In genomic region chr1:202858306-202858705, GRCh38 we compare ENCODE assay signal across 12 cellular contexts. TPM values are rescaled to one million over a fixed set of nuclear protein-coding genes. Genes with fewer than 3 reads are reported as not detected.
A peak's percentile ranks its signal among the peaks of the same experiment; 100 is the strongest.
DNase-seq lines count a peak whose midpoint lies in the region; ATAC-seq and TF ChIP-seq lines count a peak whose summit lies in the region.
"Had no signal": no experiment of that assay in that cellular context is flagged by ENCODE, and none has a peak within 500 bp of the region (broad histone marks: within the 10 kb centered on the region; RNA-seq: fewer than 3 reads in every experiment).

No MANE protein-coding gene starts in this region.

- H3K4me3 ChIP-seq in NB4 (ENCODE audit: low read depth, low read length) = peak overlapping the region; percentile 75
- no peak overlapping the region for H3K4me3 ChIP-seq in esophagus muscularis mucosa
- H3K4me3 ChIP-seq in lower lobe of right lung = no peak overlapping the region
- no peak overlapping the region for H3K4me3 ChIP-seq in uterus
- H3K4me3 ChIP-seq in GM23338 = no peak overlapping the region
- no peak overlapping the region for H3K4me3 ChIP-seq in CD8-positive, alpha-beta memory T cell (ENCODE audit: low read length)
- H3K4me3 ChIP-seq: smooth muscle cell had no signal

- no peaks in the 10 kb centered on the region for H3K27me3 ChIP-seq in esophagus muscularis mucosa
- H3K27me3 ChIP-seq in lower lobe of right lung (ENCODE audit: low read depth) = no peaks in the 10 kb centered on the region
- no peaks in the 10 kb centered on the region for H3K27me3 ChIP-seq in uterus
- no peaks in the 10 kb centered on the region for H3K27me3 ChIP-seq in GM23338 (ENCODE audit: insufficient read depth)
- H3K27me3 ChIP-seq in CD8-positive, alpha-beta memory T cell (ENCODE audit: insufficient read depth, low read length, poor library complexity, severe bottlenecking) = peaks cover 15% of the 10 kb centered on the region

- H3K36me3 Mint-ChIP-seq in GM23338 (ENCODE audit: low read depth) = peaks cover 38% of the 10 kb centered on the region
- H3K36me3 Mint-ChIP-seq in CD8-positive, alpha-beta memory T cell = no peaks in the 10 kb centered on the region
- H3K36me3 Mint-ChIP-seq: activated naive CD8-positive, alpha-beta T cell treated with anti-CD3 and anti-CD28 coated beads for 36 hours had no signal

- no peaks in the 10 kb centered on the region for H3K9me3 Mint-ChIP-seq in GM23338
- H3K9me3 Mint-ChIP-seq in CD8-positive, alpha-beta memory T cell = no peaks in the 10 kb centered on the region
- H3K9me3 Mint-ChIP-seq: activated naive CD8-positive, alpha-beta T cell treated with anti-CD3 and anti-CD28 coated beads for 36 hours had no signal

- H4K20me1 ChIP-seq in GM23338 (replicated peaks; ENCODE audit: insufficient read depth) = peaks cover 9% of the 10 kb centered on the region

- H3K27ac ChIP-seq in esophagus muscularis mucosa (replicated peaks in 1 of 4) (peak overlapping the region in 3 of 4 donors; percentile 38 to 63 (median 56)), lower lobe of right lung (peak overlapping the region; percentile 60), uterus (peak overlapping the region; percentile 22 to 83), GM23338 (ENCODE audit: low read depth) (no peak overlapping the region; the same call in 1 of the 2 replicates)
- no peak overlapping the region for H3K27ac ChIP-seq in CD8-positive, alpha-beta memory T cell (ENCODE audit: low read depth, low read length)

- H3K9me2 ChIP-seq in GM23338 (ENCODE audit: insufficient read depth) = no peaks in the 10 kb centered on the region

- POLR2A ChIA-PET in CD8-positive, alpha-beta memory T cell (lab: Charles Lee) = no interaction called here

- no peak for TF ChIP-seq EP300 in esophagus muscularis mucosa (IDR thresholded peaks at IDR 0.05)

- intact Hi-C loops in esophagus muscularis mucosa (cut with DNase I) = no loop called here
- intact Hi-C loops in lower lobe of right lung (cut with DNase I) = no loop called here
- intact Hi-C loops in uterus (cut with DNase I; ENCODE audit: low total_unique reads) = no loop called here

- TF ChIP-seq CTCF in NB4 (IDR thresholded peaks at IDR 0.05; ENCODE audit: low read depth, low read length) = no peak
- TF ChIP-seq CTCF in esophagus muscularis mucosa (IDR thresholded peaks at IDR 0.05) = no peak
- no peak for TF ChIP-seq CTCF in lower lobe of right lung (IDR thresholded peaks at IDR 0.05)
- TF ChIP-seq CTCF in uterus (IDR thresholded peaks at IDR 0.05) = no peak
- TF ChIP-seq CTCF in GM23338 (conservative IDR thresholded peaks at IDR 0.05; ENCODE audit: low read depth in 2 of 2) = no peak

- no peak overlapping the region for H3K4me3 Mint-ChIP-seq in GM23338
- no peak overlapping the region for H3K4me3 Mint-ChIP-seq in CD8-positive, alpha-beta memory T cell
- H3K4me3 Mint-ChIP-seq: activated naive CD8-positive, alpha-beta T cell treated with anti-CD3 and anti-CD28 coated beads for 36 hours had no signal

- H3K4me1 ChIP-seq in esophagus muscularis mucosa (peaks cover 8 to 26% (median 17%) of the 10 kb centered on the region in 4 donors), lower lobe of right lung (peaks cover 18% of the 10 kb centered on the region), uterus (peaks cover 0 to 4% of the 10 kb centered on the region in 2 donors), GM23338 (ENCODE audit: insufficient read depth) (peaks cover 22% of the 10 kb centered on the region)
- H3K4me1 ChIP-seq in CD8-positive, alpha-beta memory T cell (ENCODE audit: insufficient read depth, low read length) = peaks cover 5% of the 10 kb centered on the region

- no peaks in the 10 kb centered on the region for H3K36me3 ChIP-seq in esophagus muscularis mucosa
- H3K36me3 ChIP-seq in lower lobe of right lung = no peaks in the 10 kb centered on the region
- H3K36me3 ChIP-seq in uterus = no peaks in the 10 kb centered on the region
- H3K36me3 ChIP-seq in GM23338 (ENCODE audit: insufficient read depth) = peaks cover 15% of the 10 kb centered on the region; the same call in 1 of the 2 replicates
- no peaks in the 10 kb centered on the region for H3K36me3 ChIP-seq in CD8-positive, alpha-beta memory T cell (ENCODE audit: insufficient read depth, low read length)

- peaks cover 10% of the 10 kb centered on the region for H3F3A ChIP-seq in GM23338 (replicated peaks; ENCODE audit: low read depth)

- CTCF ChIA-PET in CD8-positive, alpha-beta memory T cell (lab: Charles Lee) = no interaction called here

- H3K79me2 ChIP-seq in GM23338 (replicated peaks; ENCODE audit: insufficient read depth) = peaks cover 27% of the 10 kb centered on the region

- DNase-seq in NB4 (ENCODE audit: low read depth) (peak; percentile 91), esophagus muscularis mucosa (ENCODE audit: extremely low spot score) (no peak), lower lobe of right lung (no peak), uterus (peak; percentile 82 to 90), NCI-H2081 treated with DMSO at 0.1 percent for 48 hours (lab: John Stamatoyannopoulos, UW) (no peak), GM23338 (ENCODE audit: low spot score) (no peak)
- DNase-seq in CD8-positive, alpha-beta memory T cell = no peak
- DNase-seq: activated naive CD8-positive, alpha-beta T cell treated with anti-CD3 and anti-CD28 coated beads for 36 hours; effector CD4-positive, alpha-beta T cell; NCI-H1092 had no signal

- H3K9me3 ChIP-seq in esophagus muscularis mucosa (no peaks in the 10 kb centered on the region), lower lobe of right lung (no peaks in the 10 kb centered on the region), uterus (no peaks in the 10 kb centered on the region)
- H3K9me3 ChIP-seq in CD8-positive, alpha-beta memory T cell (ENCODE audit: low read length) = no peaks in the 10 kb centered on the region

- 38% methylated on average over 6 of the region's 6 CpGs for whole genome bisulfite sequencing in esophagus muscularis mucosa

- H3K27ac Mint-ChIP-seq in GM23338 = no peak overlapping the region
- H3K27ac Mint-ChIP-seq in CD8-positive, alpha-beta memory T cell = no peak overlapping the region
- H3K27ac Mint-ChIP-seq: activated naive CD8-positive, alpha-beta T cell treated with anti-CD3 and anti-CD28 coated beads for 36 hours had no signal

- peak; percentile 28 for TF ChIP-seq POLR2A in NB4 (IDR thresholded peaks at IDR 0.05; ENCODE audit: extremely low read depth, insufficient read length)
- no peak for TF ChIP-seq POLR2A in esophagus muscularis mucosa (IDR thresholded peaks at IDR 0.05; ENCODE audit: low read depth)
- no peak for TF ChIP-seq POLR2A in uterus (IDR thresholded peaks at IDR 0.05)

- H3K4me2 ChIP-seq in GM23338 = no peak overlapping the region
- H3K4me2 ChIP-seq: smooth muscle cell had no signal

- peaks cover 16% of the 10 kb centered on the region for H3K27me3 Mint-ChIP-seq in GM23338 (ENCODE audit: insufficient read depth, low read depth, poor library complexity)
- H3K27me3 Mint-ChIP-seq in CD8-positive, alpha-beta memory T cell = peaks cover 17 to 33% of the 10 kb centered on the region in 2 donors

- no peak overlapping the region for H2AFZ ChIP-seq in GM23338

- ATAC-seq in lower lobe of right lung (no peak), GM23338 (no peak)

- H3K4me1 Mint-ChIP-seq in GM23338 = peaks cover 16% of the 10 kb centered on the region
- H3K4me1 Mint-ChIP-seq in CD8-positive, alpha-beta memory T cell = peaks cover 12 to 22% (median 19%) of the 10 kb centered on the region in 3 donors

TF ChIP-seq in GM23338, 12 proteins besides CTCF, POLR2A, EP300 and RAD21:
- TF ChIP-seq ETS1 (IDR thresholded peaks at IDR 0.05) (no peak), EZH2 (IDR thresholded peaks at IDR 0.05; ENCODE audit: low read depth, unreplicated experiment) (no peak), EZH2phosphoT487 (IDR thresholded peaks at IDR 0.05; ENCODE audit: unreplicated experiment) (no peak)

RNA-seq across cellular contexts. Expression of gene RABIF, which starts 30.6 kb away (rescaled TPM):
- total RNA-seq in esophagus muscularis mucosa (1 to 10 TPM; 4.5 to 8.3 (median 6.9) TPM), lower lobe of right lung (8.3 TPM), uterus (1 to 10 TPM; 3.8 to 7.6 (median 6.0) TPM)
- 4.0 and 4.9 TPM in 2 replicates for total RNA-seq in GM23338 (2014; rRNA removed; shearing (Covaris generic))
- 6.9 and 7.6 TPM in 2 replicates for polyA plus RNA-seq in GM23338 (2016; fragmentation: Nextera tagmentation; extraction: Ambion mirVana)
- total RNA-seq in CD8-positive, alpha-beta memory T cell = 10 to 100 TPM; 13.9 to 14.0 TPM
- polyA plus RNA-seq in CD8-positive, alpha-beta memory T cell = 22.2 TPM

RNA-seq across cellular contexts. Expression of gene PCAT6, which starts 47.6 kb away (rescaled TPM):
- total RNA-seq in esophagus muscularis mucosa (not detected), lower lobe of right lung (0.71 TPM), uterus (not detected)
- 7.2 TPM in 1 of 2 replicates, not detected in the other for total RNA-seq in GM23338 (2014; rRNA removed; shearing (Covaris generic))
- polyA plus RNA-seq in GM23338 (2016; fragmentation: Nextera tagmentation; extraction: Ambion mirVana) = 28.1 and 28.7 TPM in 2 replicates
- under 1 TPM in 1 of 2 experiments, not detected in 1; 0.51 TPM for total RNA-seq in CD8-positive, alpha-beta memory T cell
- 0.56 TPM for polyA plus RNA-seq in CD8-positive, alpha-beta memory T cell
- total RNA-seq: T-helper 1 cell treated with Interleukin-12 subunit alpha and Interleukin-12 subunit beta and Interleukin-4 antibody, amounts not matched to agents 30 ng/mL and 1 ng/mL, for 36 hours had no signal

RNA-seq across cellular contexts. Expression of gene KDM5B, which starts 50.1 kb away (rescaled TPM):
- 10 to 100 TPM; 21.4 to 34.9 (median 31.8) TPM for total RNA-seq in esophagus muscularis mucosa
- 48.9 TPM for total RNA-seq in lower lobe of right lung
- total RNA-seq in uterus = 100 to 1,000 TPM in 1 of 4 donors, 10 to 100 TPM in 3; 21.8 to 180 (median 47.1) TPM
- total RNA-seq in GM23338 (2014; rRNA removed; shearing (Covaris generic)) = 186 and 202 TPM in 2 replicates
- 150 and 175 TPM in 2 replicates for polyA plus RNA-seq in GM23338 (2016; fragmentation: Nextera tagmentation; extraction: Ambion mirVana)
- 10 to 100 TPM; 18.6 to 22.7 TPM for total RNA-seq in CD8-positive, alpha-beta memory T cell
- polyA plus RNA-seq in CD8-positive, alpha-beta memory T cell = 14.2 TPM

Comparison
In these comparisons a context has a peak if more than half of its experiments do, and no peak if none do; other contexts are left out.
1. DNase-seq: peak in NB4 (single experiment) and uterus (2 of 2); none in esophagus muscularis mucosa (single experiment), lower lobe of right lung (single experiment), NCI-H2081 treated with DMSO at 0.1 percent for 48 hours (single experiment), GM23338 (single experiment) and CD8-positive, alpha-beta memory T cell (0 of 5).
2. H3K27ac ChIP-seq: peak in esophagus muscularis mucosa (3 of 4), lower lobe of right lung (single experiment) and uterus (2 of 2); none in GM23338 (single experiment) and CD8-positive, alpha-beta memory T cell (single experiment).